Comparison of ENCODE assay signal across 16 cellular contexts in genomic region chr11:115168686-115169085, GRCh38.
"Had no signal": no experiment of that assay in that cellular context is flagged by ENCODE, and none has a peak within 500 bp of the region (broad histone marks: within the 10 kb centered on the region; RNA-seq: fewer than 3 reads in every experiment).

No MANE protein-coding gene starts in this region.

- DNase-seq: activated B cell treated with CpG ODN at 0.5 μM for 24 hours; activated CD4-positive, alpha-beta memory T cell treated with anti-CD3 and anti-CD28 coated beads, Interleukin-2, amount 10 ng/mL, durations not matched to agents 7 days and 5 days; activated CD4-positive, alpha-beta T cell treated with anti-CD3 and anti-CD28 coated beads for 4 hours; activated CD8-positive, alpha-beta memory T cell treated with anti-CD3 and anti-CD28 coated beads, Interleukin-2, amount 10 ng/mL, durations not matched to agents 7 days and 5 days; activated naive CD4-positive, alpha-beta T cell treated with Interleukin-2 at 50 U/mL for 16 hours; activated naive CD8-positive, alpha-beta T cell treated with anti-CD3 and anti-CD28 coated beads, Interleukin-2, amount 10 ng/mL, durations not matched to agents 7 days and 5 days; islet precursor cell; ovary; stimulated activated naive CD4-positive, alpha-beta T cell; T-cell had no signal

- H3K27me3 Mint-ChIP-seq: activated naive CD8-positive, alpha-beta T cell treated with anti-CD3 and anti-CD28 coated beads, Interleukin-2, amount 10 ng/mL, durations not matched to agents 7 days and 5 days had no signal

- H3K27ac ChIP-seq: body of pancreas, coronary artery, esophagus muscularis mucosa, ovary had no signal

- H3K4me1 Mint-ChIP-seq: activated B cell treated with CpG ODN at 0.5 μM for 24 hours; activated CD8-positive, alpha-beta memory T cell treated with anti-CD3 and anti-CD28 coated beads, Interleukin-2, amount 10 ng/mL, durations not matched to agents 7 days and 5 days; activated naive CD8-positive, alpha-beta T cell treated with anti-CD3 and anti-CD28 coated beads, Interleukin-2, amount 10 ng/mL, durations not matched to agents 7 days and 5 days; T-cell had no signal

- H3K36me3 Mint-ChIP-seq: activated CD8-positive, alpha-beta memory T cell treated with anti-CD3 and anti-CD28 coated beads, Interleukin-2, amount 10 ng/mL, durations not matched to agents 7 days and 5 days; activated naive CD8-positive, alpha-beta T cell treated with anti-CD3 and anti-CD28 coated beads, Interleukin-2, amount 10 ng/mL, durations not matched to agents 7 days and 5 days; T-cell had no signal

- H3K4me1 ChIP-seq: body of pancreas had no signal

- H3K27me3 ChIP-seq: body of pancreas, ovary had no signal

- H3K9me3 Mint-ChIP-seq: activated B cell treated with CpG ODN at 0.5 μM for 24 hours; activated CD4-positive, alpha-beta memory T cell treated with anti-CD3 and anti-CD28 coated beads, Interleukin-2, amount 10 ng/mL, durations not matched to agents 7 days and 5 days; activated naive CD8-positive, alpha-beta T cell treated with anti-CD3 and anti-CD28 coated beads, Interleukin-2, amount 10 ng/mL, durations not matched to agents 7 days and 5 days; activated T-helper 2 cell treated with anti-CD3 and anti-CD28 coated beads, Interferon-gamma antibody, Interleukin-2, Interleukin-4, amounts not matched to agents 10 μg/mL and 5 μg/mL and 100 μg/mL, durations not matched to agents 14 hours and 24 hours and 36 hours; central memory CD8-positive, alpha-beta T cell; neural crest cell had no signal

- H3K4me3 Mint-ChIP-seq: activated B cell treated with CpG ODN at 0.5 μM for 24 hours; activated CD4-positive, alpha-beta memory T cell treated with anti-CD3 and anti-CD28 coated beads, Interleukin-2, amount 10 ng/mL, durations not matched to agents 7 days and 5 days; activated CD8-positive, alpha-beta memory T cell treated with anti-CD3 and anti-CD28 coated beads, Interleukin-2, amount 10 ng/mL, durations not matched to agents 7 days and 5 days; activated naive CD8-positive, alpha-beta T cell treated with anti-CD3 and anti-CD28 coated beads, Interleukin-2, amount 10 ng/mL, durations not matched to agents 7 days and 5 days; central memory CD8-positive, alpha-beta T cell; neural crest cell; T-cell had no signal

- ATAC-seq: activated CD8-positive, alpha-beta memory T cell treated with anti-CD3 and anti-CD28 coated beads, Interleukin-2, amount 10 ng/mL, durations not matched to agents 7 days and 5 days; T-cell had no signal

- H3K4me3 ChIP-seq: body of pancreas, coronary artery, esophagus muscularis mucosa, ovary had no signal

- H3K36me3 ChIP-seq: esophagus muscularis mucosa, ovary had no signal

- H3K27ac Mint-ChIP-seq: activated B cell treated with CpG ODN at 0.5 μM for 24 hours; activated CD4-positive, alpha-beta memory T cell treated with anti-CD3 and anti-CD28 coated beads, Interleukin-2, amount 10 ng/mL, durations not matched to agents 7 days and 5 days; activated CD8-positive, alpha-beta memory T cell treated with anti-CD3 and anti-CD28 coated beads, Interleukin-2, amount 10 ng/mL, durations not matched to agents 7 days and 5 days; activated naive CD8-positive, alpha-beta T cell treated with anti-CD3 and anti-CD28 coated beads, Interleukin-2, amount 10 ng/mL, durations not matched to agents 7 days and 5 days; activated T-helper 2 cell treated with anti-CD3 and anti-CD28 coated beads, Interferon-gamma antibody, Interleukin-2, Interleukin-4, amounts not matched to agents 10 μg/mL and 5 μg/mL and 100 μg/mL, durations not matched to agents 14 hours and 24 hours and 36 hours; T-cell had no signal

- H3K9me3 ChIP-seq: body of pancreas, esophagus muscularis mucosa, ovary had no signal
